In the genomic region with DNA sequence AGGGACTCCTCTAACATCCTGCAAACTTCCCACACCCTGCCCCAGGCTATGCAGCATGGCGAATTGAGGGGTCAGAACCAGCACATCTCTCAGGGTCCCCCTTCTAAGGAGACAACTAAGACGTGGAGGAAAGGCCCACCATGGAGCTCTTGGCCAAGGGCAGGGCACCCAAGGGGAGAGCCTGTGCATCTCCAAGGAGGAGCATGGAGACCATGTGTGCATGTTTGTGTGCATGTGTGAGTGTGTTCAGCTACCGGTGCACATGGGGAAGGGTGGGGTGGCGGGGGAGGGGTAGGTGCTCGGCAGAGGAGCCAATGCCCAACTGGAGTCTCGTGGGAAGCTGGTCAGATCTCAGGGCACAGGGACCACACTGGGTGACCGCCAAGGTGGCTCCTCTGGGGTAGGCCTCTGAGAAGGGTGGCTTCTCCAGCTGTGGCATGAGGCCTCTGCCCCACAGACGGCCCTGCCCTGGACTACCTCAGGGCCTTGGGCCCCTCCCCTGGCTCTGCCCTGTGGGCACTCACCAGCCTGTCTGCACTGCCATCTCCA, we compare ENCODE assay signal across 11 cellular contexts.
DNase-seq lines count a peak whose midpoint lies in the region; ATAC-seq and TF ChIP-seq lines count a peak whose summit lies in the region.
"Had no signal": no experiment of that assay in that cellular context is flagged by ENCODE, and none has a peak within 500 bp of the region (broad histone marks: within the 10 kb centered on the region; RNA-seq: fewer than 3 reads in every experiment).

No MANE protein-coding gene starts in this region.

- no peak overlapping the region for H2BK12ac ChIP-seq in H9 (ENCODE audit: insufficient read length, low read depth, low read length)

- H4K5ac ChIP-seq in IMR-90 (ENCODE audit: low read depth, low read length) (no peak overlapping the region), mesendoderm (ENCODE audit: low read length) (no peak overlapping the region), H9 (ENCODE audit: insufficient read length, low read depth, low read length) (no peak overlapping the region)

- DNase-seq in heart left ventricle, result peak; percentile 5 to 34 (median 19)
- DNase-seq in right atrium auricular region (ENCODE audit: low spot score), result no peak
- no peak for DNase-seq in IMR-90
- peak; percentile 35 for DNase-seq in left lobe of liver (ENCODE audit: low spot score)
- DNase-seq in mesendoderm, result no peak
- no peak for DNase-seq in H9

- peaks cover 0 to 13% (median 7%) of the 10 kb centered on the region in 12 donors for H3K4me1 ChIP-seq in heart left ventricle
- peaks cover 0 to 15% of the 10 kb centered on the region in 2 donors for H3K4me1 ChIP-seq in right atrium auricular region
- no peaks in the 10 kb centered on the region; the same call in 1 of the 2 replicates for H3K4me1 ChIP-seq in IMR-90 (ENCODE audit: control insufficient read depth, insufficient read depth, low read length)
- no peaks in the 10 kb centered on the region for H3K4me1 ChIP-seq in mesendoderm (ENCODE audit: control insufficient read depth, low read depth, low read length)
- no peaks in the 10 kb centered on the region for H3K4me1 ChIP-seq in H9 (ENCODE audit: insufficient read depth, low read length)

- intact Hi-C loops in heart left ventricle (cut with DNase I), result loop anchor here in 1 of 10 donors (10.0 kb wide), 1 partner anchor 150 kb away; no protein-coding TSS in a partner anchor
- intact Hi-C loops in IMR-90 (cut with micrococcal nuclease), result loop anchor here (10.0 kb wide), 1 partner anchor 140 kb away; no protein-coding TSS in a partner anchor

- H3K27me3 ChIP-seq in heart left ventricle (peaks cover 0 to 23% (median 0%) of the 10 kb centered on the region in 9 donors), right atrium auricular region (no peaks in the 10 kb centered on the region), IMR-90 (ENCODE audit: control insufficient read depth, insufficient read depth, low read length) (peaks cover 3% of the 10 kb centered on the region; the same call in 1 of the 2 replicates), mesendoderm (ENCODE audit: insufficient read depth, low read length, poor library complexity) (no peaks in the 10 kb centered on the region), H9 (ENCODE audit: insufficient read depth, low read length) (no peaks in the 10 kb centered on the region)
- H3K27me3 ChIP-seq: BLaER1 treated with 17β-estradiol and CSF1 and Interleukin-3, amounts not matched to agents 10 nM and 100 nM; upper lobe of right lung had no signal

- no peak overlapping the region for H3K27ac Mint-ChIP-seq in H9

- H3K79me2 ChIP-seq in mesendoderm (ENCODE audit: control insufficient read depth, insufficient read depth, low read length) (no peaks in the 10 kb centered on the region), H9 (ENCODE audit: insufficient read depth, low read length) (no peaks in the 10 kb centered on the region)

- WGBS in heart left ventricle, 4 donors, result 82 to 100% (median 86%) methylated on average over 2 to 8 of the region's 8 CpGs
- 90% methylated on average over 2 of the region's 8 CpGs; no CpG with 5 or more reads in 1 of the 2 experiments for WGBS in IMR-90 (ENCODE audit: extremely low coverage in 2 of 2, insufficient read length in 1 of 2), 2 experiments
- WGBS in mesendoderm (ENCODE audit: extremely low coverage, insufficient coverage, low lambda C conversion rate), result no CpG with 5 or more reads among the region's 8 CpGs
- no CpG with 5 or more reads among the region's 8 CpGs for WGBS in H9 (ENCODE audit: extremely low coverage, insufficient read length, low lambda C conversion rate)

- H2BK5ac ChIP-seq in IMR-90 (ENCODE audit: low read depth, low read length, poor library complexity, severe bottlenecking) (no peak overlapping the region), mesendoderm (ENCODE audit: low read length) (no peak overlapping the region), H9 (ENCODE audit: insufficient read length, low read length) (no peak overlapping the region)

- no peaks in the 10 kb centered on the region for H3K9me3 Mint-ChIP-seq in H9

- POLR2A ChIA-PET in IMR-90 (lab: Charles Lee; ENCODE audit: unreplicated experiment), result no interaction called here

- CTCF ChIA-PET in IMR-90 (lab: Yijun Ruan, JAX), result interaction anchor here (0.6 to 1.6 kb wide), 6 partner anchors 10 to 69 kb away, joined by 3 to 6 read pairs (median 4); no protein-coding TSS in a partner anchor

- dilution Hi-C loops in IMR-90 (cut with HindIII; ENCODE audit: low sequenced_read_pairs, unreplicated experiment), result no loop called here

- H2BK120ac ChIP-seq in IMR-90 (ENCODE audit: low read depth, low read length) (no peak overlapping the region), mesendoderm (ENCODE audit: low read depth, low read length) (no peak overlapping the region), H9 (ENCODE audit: low read depth, low read length, poor library complexity, severe bottlenecking) (no peak overlapping the region)

- H3K23ac ChIP-seq in IMR-90 (ENCODE audit: low read depth, low read length) (no peak overlapping the region), mesendoderm (ENCODE audit: low read length) (no peak overlapping the region), H9 (ENCODE audit: insufficient read length, low read depth, low read length) (no peak overlapping the region)

- no peaks in the 10 kb centered on the region; the same call in 1 of the 2 replicates for H4K20me1 ChIP-seq in IMR-90 (ENCODE audit: insufficient read depth, low read length)
- no peaks in the 10 kb centered on the region for H4K20me1 ChIP-seq in H9 (ENCODE audit: control insufficient read depth, insufficient read depth, insufficient read length)

- H3K4me2 ChIP-seq in IMR-90 (ENCODE audit: low read depth, low read length), result no peak overlapping the region
- no peak overlapping the region for H3K4me2 ChIP-seq in mesendoderm (ENCODE audit: low read length)
- no peak overlapping the region for H3K4me2 ChIP-seq in H9 (ENCODE audit: insufficient read depth, insufficient read length, low read length)

- H4K8ac ChIP-seq in IMR-90 (ENCODE audit: low read depth in 2 of 2, low read length in 2 of 2), result no peak overlapping the region
- H4K8ac ChIP-seq in mesendoderm (ENCODE audit: low read depth, low read length), result no peak overlapping the region
- H4K8ac ChIP-seq in H9 (replicated peaks; ENCODE audit: insufficient read length, low read depth, low read length), result no peak overlapping the region

- H3K4me3 ChIP-seq in heart left ventricle (no peak overlapping the region), right atrium auricular region (no peak overlapping the region), IMR-90 (ENCODE audit: insufficient read depth, low read depth, low read length) (no peak overlapping the region), mesendoderm (ENCODE audit: low read length) (no peak overlapping the region)
- H3K4me3 ChIP-seq: BLaER1 treated with 17β-estradiol and CSF1 and Interleukin-3, amounts not matched to agents 10 nM and 100 nM; upper lobe of right lung had no signal

- H3K56ac ChIP-seq in IMR-90 (ENCODE audit: extremely low read depth, insufficient read depth, low read length) (no peak overlapping the region), mesendoderm (ENCODE audit: low read length) (no peak overlapping the region), H9 (ENCODE audit: insufficient read length, low read depth, low read length) (no peak overlapping the region)

- H2AFZ ChIP-seq in IMR-90 (replicated peaks; ENCODE audit: low read length, poor library complexity) (peak overlapping the region; percentile 76), H9 (ENCODE audit: low read length) (no peak overlapping the region)

- no peaks in the 10 kb centered on the region for H3K79me1 ChIP-seq in IMR-90 (ENCODE audit: low read depth in 1 of 2, low read length in 2 of 2)
- H3K79me1 ChIP-seq in mesendoderm (ENCODE audit: low read length), result peaks cover 5% of the 10 kb centered on the region
- no peaks in the 10 kb centered on the region for H3K79me1 ChIP-seq in H9 (ENCODE audit: insufficient read depth, low read depth, low read length, poor library complexity, severe bottlenecking)

- H3K9me3 ChIP-seq in heart left ventricle, result no peaks in the 10 kb centered on the region
- H3K9me3 ChIP-seq in right atrium auricular region, result no peaks in the 10 kb centered on the region
- H3K9me3 ChIP-seq in IMR-90 (ENCODE audit: control insufficient read depth, insufficient read depth, low read length), result no peaks in the 10 kb centered on the region
- no peaks in the 10 kb centered on the region for H3K9me3 ChIP-seq in H9 (ENCODE audit: control insufficient read depth, low read depth, low read length)
- H3K9me3 ChIP-seq: BLaER1 treated with 17β-estradiol and CSF1 and Interleukin-3, amounts not matched to agents 10 nM and 100 nM; upper lobe of right lung had no signal

- H2BK15ac ChIP-seq in IMR-90 (ENCODE audit: low read depth, low read length), result no peak overlapping the region
- no peak overlapping the region for H2BK15ac ChIP-seq in mesendoderm (replicated peaks; ENCODE audit: low read depth)
- H2BK15ac ChIP-seq in H9 (ENCODE audit: low read depth, low read length), result no peak overlapping the region

- H4K91ac ChIP-seq in IMR-90 (ENCODE audit: insufficient read depth, low read depth, low read length), result no peak overlapping the region
- H4K91ac ChIP-seq in H9 (ENCODE audit: insufficient read length, low read depth, low read length), result no peak overlapping the region

- no peak overlapping the region for H3K18ac ChIP-seq in IMR-90 (ENCODE audit: low read depth, low read length)
- no peak overlapping the region for H3K18ac ChIP-seq in mesendoderm (ENCODE audit: low read length)
- H3K18ac ChIP-seq in H9 (ENCODE audit: insufficient read length, low read depth, low read length), result no peak overlapping the region

- H3K14ac ChIP-seq in IMR-90 (replicated peaks; ENCODE audit: low read depth, low read length), result no peak overlapping the region
- H3K14ac ChIP-seq in H9 (ENCODE audit: insufficient read depth, low read length), result no peak overlapping the region

- H3K4me3 Mint-ChIP-seq in H9, result no peak overlapping the region; a peak in 1 of 5 replicates

- H3K36me3 ChIP-seq in heart left ventricle, result no peaks in the 10 kb centered on the region
- no peaks in the 10 kb centered on the region for H3K36me3 ChIP-seq in right atrium auricular region
- H3K36me3 ChIP-seq in IMR-90 (ENCODE audit: control insufficient read depth, insufficient read depth, low read length), result no peaks in the 10 kb centered on the region
- peaks cover 2% of the 10 kb centered on the region for H3K36me3 ChIP-seq in mesendoderm (ENCODE audit: control insufficient read depth, insufficient read depth, low read length)
- H3K36me3 ChIP-seq: BLaER1 treated with 17β-estradiol and CSF1 and Interleukin-3, amounts not matched to agents 10 nM and 100 nM; upper lobe of right lung had no signal

- BruUV-seq in IMR-90 (replicated peaks; lab: Mats Ljungman, UMichigan), result no TSS peak

- H2AK5ac ChIP-seq in IMR-90 (ENCODE audit: low read depth, low read length) (no peak overlapping the region), mesendoderm (ENCODE audit: low read length) (no peak overlapping the region), H9 (ENCODE audit: insufficient read length, low read length) (no peak overlapping the region)

- H2BK20ac ChIP-seq in IMR-90 (ENCODE audit: low read depth, low read length), result no peak overlapping the region
- no peak overlapping the region for H2BK20ac ChIP-seq in H9 (ENCODE audit: low read depth, low read length, poor library complexity, severe bottlenecking)

- TF ChIP-seq CTCF in heart left ventricle (IDR thresholded peaks at IDR 0.05) (no peak), right atrium auricular region (IDR thresholded peaks at IDR 0.05) (no peak), IMR-90 (conservative IDR thresholded peaks at IDR 0.05; ENCODE audit: low read depth, low read length) (no peak), H9 (conservative IDR thresholded peaks at IDR 0.05) (no peak)

- peak overlapping the region; percentile 74 for H2AK9ac ChIP-seq in IMR-90 (replicated peaks; ENCODE audit: low read depth, low read length, poor library complexity)

- no peaks in the 10 kb centered on the region for H3K27me3 Mint-ChIP-seq in H9 (ENCODE audit: low read depth)

- no peak for TF ChIP-seq RAD21 in IMR-90 (IDR thresholded peaks at IDR 0.05; ENCODE audit: low read length)

- H3K9me1 ChIP-seq in IMR-90 (ENCODE audit: insufficient read depth, low read length), result no peaks in the 10 kb centered on the region

- peaks cover 1 to 7% of the 10 kb centered on the region in 2 experiments; a peak in 2 of 4 replicates for H3K4me1 Mint-ChIP-seq in H9

- no peak overlapping the region for H3K4ac ChIP-seq in IMR-90 (ENCODE audit: low read depth, low read length)
- H3K4ac ChIP-seq in mesendoderm (ENCODE audit: low read depth, low read length), result no peak overlapping the region
- no peak overlapping the region for H3K4ac ChIP-seq in H9 (ENCODE audit: low read depth, low read length)

- H3K9ac ChIP-seq in IMR-90 (ENCODE audit: low read depth, low read length) (no peak overlapping the region), mesendoderm (ENCODE audit: low read length) (no peak overlapping the region), H9 (ENCODE audit: extremely low read depth, insufficient read length, low read length) (no peak overlapping the region)

- no peak overlapping the region for H3T11ph ChIP-seq in H9 (ENCODE audit: low read length)

- TF ChIP-seq POLR2A in heart left ventricle (IDR thresholded peaks at IDR 0.05) (no peak), IMR-90 (IDR thresholded peaks at IDR 0.05; ENCODE audit: low read depth, low read length) (no peak)

- H3K36me3 Mint-ChIP-seq in H9 (ENCODE audit: insufficient read depth in 1 of 3, low read depth in 3 of 3), result peaks cover 5 to 10% (median 7%) of the 10 kb centered on the region in 3 experiments; a peak in 6 of 7 replicates

- H3K27ac ChIP-seq in heart left ventricle (no peak overlapping the region), right atrium auricular region (no peak overlapping the region), IMR-90 (ENCODE audit: insufficient read depth, low read length) (no peak overlapping the region), mesendoderm (ENCODE audit: low read depth, low read length) (no peak overlapping the region), H9 (ENCODE audit: insufficient read length, low read depth, low read length) (no peak overlapping the region)
- H3K27ac ChIP-seq: upper lobe of right lung, VCaP had no signal

- in situ Hi-C loops in IMR-90 (cut with MboI; ENCODE audit: low sequenced_read_pairs), result no loop called here

- no peaks in the 10 kb centered on the region for H3K23me2 ChIP-seq in H9 (ENCODE audit: insufficient read length, low read depth, low read length, poor library complexity, severe bottlenecking)

- ATAC-seq in heart left ventricle (no peak), IMR-90 (ENCODE audit: low read depth) (no peak), left lobe of liver (peak; percentile 6), HG03378 (IDR thresholded peaks at IDR 0.05; ENCODE audit: unreplicated experiment) (no peak), GM18498 (IDR thresholded peaks at IDR 0.05; ENCODE audit: unreplicated experiment) (no peak)

Comparison
In these comparisons a context has a peak if more than half of its experiments do, and no peak if none do; other contexts are left out.
1. DNase-seq: peak in heart left ventricle (5 of 5) and left lobe of liver (single experiment); none in right atrium auricular region (single experiment), IMR-90 (single experiment), mesendoderm (single experiment) and H9 (single experiment).